8 cellular contexts compared by ENCODE assay signal in the genomic region with DNA sequence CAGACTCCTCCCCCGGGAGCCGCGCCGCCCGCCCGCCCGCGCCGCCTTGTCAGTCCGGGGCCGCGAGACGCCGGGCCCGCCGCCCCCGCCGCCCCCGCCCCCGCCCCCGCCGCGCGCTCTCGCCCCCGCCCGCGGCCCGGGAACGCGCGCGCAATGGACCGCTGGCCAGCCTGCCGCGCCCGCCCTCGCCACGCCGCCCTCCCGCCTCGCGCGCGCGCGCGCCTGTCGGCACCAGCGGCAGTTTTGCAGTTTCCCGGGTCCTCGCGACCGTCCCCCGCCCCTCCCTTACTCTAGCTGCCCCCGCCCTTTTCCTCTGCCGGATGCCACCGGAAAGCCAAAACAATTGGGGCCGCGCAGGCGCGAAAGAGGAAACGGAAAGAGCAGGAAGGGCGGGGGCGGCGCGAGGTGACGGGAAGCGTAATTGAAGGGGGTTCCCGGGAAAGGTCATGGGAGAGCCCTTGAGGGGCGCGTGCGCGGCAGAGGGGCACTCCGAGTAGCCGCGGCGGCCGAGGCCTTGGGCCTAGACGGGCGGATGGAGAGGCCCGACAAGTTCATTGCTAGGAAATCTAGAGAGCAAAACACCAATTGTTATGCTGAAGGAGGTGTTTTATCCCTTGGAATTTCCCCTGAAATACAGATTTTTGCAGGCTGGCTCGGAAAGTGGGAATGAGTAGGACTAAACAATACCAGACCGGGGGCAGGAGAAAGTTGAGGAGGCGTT. TPM values are rescaled to one million over a fixed set of nuclear protein-coding genes. Genes with fewer than 3 reads are reported as not detected.
A peak's percentile ranks its signal among the peaks of the same experiment; 100 is the strongest.
DNase-seq lines count a peak whose midpoint lies in the region; ATAC-seq and TF ChIP-seq lines count a peak whose summit lies in the region.

No MANE protein-coding gene starts in this region.

- peaks cover 7% of the 10 kb centered on the region for H3K27me3 Mint-ChIP-seq in Calu3 (ENCODE audit: unreplicated experiment)
- peaks cover 33% of the 10 kb centered on the region for H3K27me3 Mint-ChIP-seq in endothelial cell (ENCODE audit: unreplicated experiment)

- H3K9me3 ChIP-seq in HUES48 (ENCODE audit: control insufficient read depth, insufficient read depth, low read length) (no peaks in the 10 kb centered on the region), NT2/D1 (ENCODE audit: insufficient read depth, low read length) (no peaks in the 10 kb centered on the region)

- H3K4me3 Mint-ChIP-seq in Calu3 (ENCODE audit: low read depth, unreplicated experiment) (peak overlapping the region; percentile 89), endothelial cell (ENCODE audit: unreplicated experiment) (peak overlapping the region; percentile 91)

- BruUV-seq in Calu3 (replicated peaks; lab: Mats Ljungman, UMichigan), result no TSS peak

- TF ChIP-seq CTCF in Calu3 (IDR thresholded peaks at IDR 0.05; ENCODE audit: unreplicated experiment), result no peak
- no peak for TF ChIP-seq CTCF in endothelial cell (IDR thresholded peaks at IDR 0.05; ENCODE audit: unreplicated experiment)

- peak overlapping the region; percentile 90 for H3K4me3 ChIP-seq in HUES48 (ENCODE audit: low read depth, low read length)
- peak overlapping the region; percentile 78 for H3K4me3 ChIP-seq in NT2/D1 (ENCODE audit: insufficient read length, low read depth)

- H3K27me3 ChIP-seq in HUES48 (ENCODE audit: control insufficient read depth, insufficient read depth, low read length) (peaks cover 3% of the 10 kb centered on the region; the same call in 1 of the 2 replicates), NT2/D1 (ENCODE audit: insufficient read depth, insufficient read length) (peaks cover 7% of the 10 kb centered on the region)

- H3K27ac Mint-ChIP-seq in Calu3 (ENCODE audit: unreplicated experiment), result peak overlapping the region; percentile 88
- peak overlapping the region; percentile 98 for H3K27ac Mint-ChIP-seq in endothelial cell (ENCODE audit: unreplicated experiment)

- H3K9me3 Mint-ChIP-seq in Calu3 (ENCODE audit: low read depth, unreplicated experiment) (no peaks in the 10 kb centered on the region), endothelial cell (ENCODE audit: unreplicated experiment) (no peaks in the 10 kb centered on the region)

- CTCF ChIA-PET in Calu3 (lab: Charles Lee), result interaction anchor here (0.7 to 2.0 kb wide), 6 partner anchors 14 to 216 kb away, joined by 4 to 9 read pairs (median 5); no protein-coding TSS in a partner anchor

- ATAC-seq in GM21423 (IDR thresholded peaks at IDR 0.05; ENCODE audit: unreplicated experiment), result peak; percentile 53

- peak overlapping the region; percentile 99 for H3K27ac ChIP-seq in HUES48 (ENCODE audit: low read depth, low read length)

- H3K9ac ChIP-seq in HUES48 (ENCODE audit: low read depth, low read length) (peak overlapping the region; percentile 86), NT2/D1 (ENCODE audit: insufficient read length, low read depth) (peak overlapping the region; percentile 89)

- peaks cover 19% of the 10 kb centered on the region for H3K4me1 ChIP-seq in HUES48 (ENCODE audit: control insufficient read depth, insufficient read depth, low read length)
- H3K4me1 ChIP-seq in NT2/D1 (ENCODE audit: insufficient read depth, insufficient read length), result no peaks in the 10 kb centered on the region

- H3K4me1 Mint-ChIP-seq in Calu3 (ENCODE audit: low read depth, unreplicated experiment), result peaks cover 51% of the 10 kb centered on the region
- H3K4me1 Mint-ChIP-seq in endothelial cell (ENCODE audit: unreplicated experiment), result peaks cover 58% of the 10 kb centered on the region

- intact Hi-C loops in Calu3 (cut with micrococcal nuclease; ENCODE audit: unreplicated experiment), result loop anchor here (2.0 kb wide), 1 partner anchor 51 kb away; no protein-coding TSS in a partner anchor

- peaks cover 48% of the 10 kb centered on the region for H3K36me3 Mint-ChIP-seq in Calu3 (ENCODE audit: insufficient read depth, unreplicated experiment)
- H3K36me3 Mint-ChIP-seq in endothelial cell (ENCODE audit: low read depth, unreplicated experiment), result peaks cover 16% of the 10 kb centered on the region

- H3K36me3 ChIP-seq in HUES48 (ENCODE audit: control insufficient read depth, insufficient read depth, low read length), result no peaks in the 10 kb centered on the region
- no peaks in the 10 kb centered on the region for H3K36me3 ChIP-seq in NT2/D1 (ENCODE audit: insufficient read depth, insufficient read length, low read length)

- DNase-seq in Calu3 (peak; percentile 98), NT2/D1 (ENCODE audit: low read depth, low spot score) (peak; percentile 97), endothelial cell (ENCODE audit: low spot score) (peak; percentile 97), midbrain (lab: John Stamatoyannopoulos, UW) (peak; percentile 96)
- DNase-seq in activated CD8-positive, alpha-beta memory T cell treated with anti-CD3 and anti-CD28 coated beads, Interleukin-2, amount 50 U/mL, for 4 hours, result peak; percentile 97
- peak; percentile 92 to 96 for DNase-seq in stimulated activated CD8-positive, alpha-beta memory T cell treated with anti-CD3 and anti-CD28 coated beads, Interleukin-2, amount 100 ng/mL, for 1 hour (ENCODE audit: low read depth in 2 of 2)

RNA-seq across cellular contexts. Expression of a gene that starts 0.4 kb away (rescaled TPM):
- total RNA-seq in Calu3 (2022), result 54.2 and 58.7 TPM in 2 replicates
- 53.6 TPM for total RNA-seq in endothelial cell (ENCODE audit: unreplicated experiment)

Comparison
In these comparisons a context has a peak if more than half of its experiments do, and no peak if none do; other contexts are left out.
1. Peak in every context shown above with its lines: DNase-seq, ATAC-seq, H3K4me3 ChIP-seq and H3K27ac ChIP-seq.